In the genomic region with DNA sequence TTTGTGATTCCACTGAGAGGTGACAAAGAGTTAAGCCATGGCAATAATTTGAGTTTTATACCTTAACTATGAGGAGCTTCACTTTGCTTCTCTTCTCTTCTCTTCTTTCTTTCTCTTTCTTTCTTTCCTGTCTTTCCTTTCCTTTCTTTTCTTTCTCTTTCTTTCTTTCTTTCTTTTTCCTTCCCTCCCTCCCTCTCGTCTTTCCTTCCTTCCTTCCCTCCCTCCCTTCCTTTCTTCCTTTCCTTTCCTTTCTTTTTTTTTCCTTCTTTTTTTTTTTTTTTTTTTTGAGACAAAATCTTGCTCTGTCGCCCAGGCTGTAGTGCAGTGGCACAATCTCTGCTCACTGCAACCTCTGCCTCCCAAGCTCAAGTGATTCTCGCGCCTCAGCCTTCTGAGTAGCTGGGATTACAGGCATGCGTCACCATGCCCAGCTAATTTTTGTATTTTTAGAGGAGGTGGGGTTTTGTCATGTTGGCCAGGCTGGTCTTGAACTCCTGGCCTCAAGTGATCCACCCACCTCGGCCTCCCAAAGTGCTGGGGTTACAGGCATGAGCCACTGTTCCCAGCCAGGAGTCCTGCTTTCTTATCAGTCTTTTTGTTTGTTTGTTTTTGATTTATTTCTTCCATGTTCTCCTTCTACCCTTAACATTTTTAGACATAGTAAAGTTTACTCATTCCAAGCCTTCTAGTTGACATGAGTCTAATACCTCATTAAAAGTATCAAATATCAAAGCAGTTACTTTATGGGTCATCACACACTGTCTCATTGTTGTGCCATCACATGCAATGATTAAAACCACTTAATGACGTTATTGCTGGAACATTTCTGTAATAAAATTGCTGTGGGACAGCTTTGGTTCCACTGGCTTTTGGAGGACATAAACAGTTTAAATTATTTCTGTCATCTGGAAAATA, we compare ENCODE assay signal across 15 cellular contexts. TPM values are rescaled to one million over a fixed set of nuclear protein-coding genes. Genes with fewer than 3 reads are reported as not detected.
DNase-seq lines count a peak whose midpoint lies in the region; TF ChIP-seq lines count a peak whose summit lies in the region.
"Had no signal": no experiment of that assay in that cellular context is flagged by ENCODE, and none has a peak within 500 bp of the region (broad histone marks: within the 10 kb centered on the region; RNA-seq: fewer than 3 reads in every experiment).

No MANE protein-coding gene starts in this region.

- in situ Hi-C loops in astrocyte of the spinal cord (cut with HindIII; ENCODE audit: low sequenced_read_pairs), result no loop called here

- peak; percentile 3 for DNase-seq in AG09309 (ENCODE audit: low read depth)
- DNase-seq in astrocyte of the spinal cord (ENCODE audit: low read depth, low spot score), result peak; percentile 12
- DNase-seq in myocyte (ENCODE audit: low read depth), result peak; percentile 58
- no peak for DNase-seq in DMS 273 treated with DMSO at 0.1 percent for 48 hours (lab: John Stamatoyannopoulos, UW)
- no peak for DNase-seq in activated naive CD8-positive, alpha-beta T cell treated with anti-CD3 and anti-CD28 coated beads for 36 hours
- DNase-seq in OCI-M1 (lab: John Stamatoyannopoulos, UW), result no peak
- no peak for DNase-seq in activated T-cell treated with anti-CD3 and anti-CD28 coated beads, Interleukin-2, amount 50 U/mL, for 24 hours
- DNase-seq: AML-193, colonic mucosa, H7, Kasumi-1, NCI-H187 treated with DMSO at 0.1 percent for 48 hours had no signal

- CTCF ChIA-PET in HEK293 (lab: Yijun Ruan, JAX), result interaction anchor here (0.9 kb wide), 1 partner anchor 53 kb away, joined by 3 read pairs; no protein-coding TSS in a partner anchor

- no peak overlapping the region for H3K27ac ChIP-seq in HEK293 (ENCODE audit: extremely low read depth, low read depth, low read length)
- H3K27ac ChIP-seq: colonic mucosa, neural progenitor cell had no signal

- H3K27me3 Mint-ChIP-seq in activated naive CD8-positive, alpha-beta T cell treated with anti-CD3 and anti-CD28 coated beads for 36 hours, result no peaks in the 10 kb centered on the region
- no peaks in the 10 kb centered on the region for H3K27me3 Mint-ChIP-seq in activated T-cell treated with anti-CD3 and anti-CD28 coated beads, Interleukin-2, amount 50 U/mL, for 24 hours
- H3K27me3 Mint-ChIP-seq: stimulated activated naive CD8-positive, alpha-beta T cell treated with anti-CD3 and anti-CD28 coated beads, Interleukin-15, Interleukin-2, amounts not matched to agents 100 ng/mL and 50 ng/mL, for 24 hours had no signal

- peaks cover 14% of the 10 kb centered on the region for H3K36me3 Mint-ChIP-seq in activated naive CD8-positive, alpha-beta T cell treated with anti-CD3 and anti-CD28 coated beads for 36 hours
- H3K36me3 Mint-ChIP-seq in activated T-cell treated with anti-CD3 and anti-CD28 coated beads, Interleukin-2, amount 50 U/mL, for 24 hours (ENCODE audit: low read depth), result peaks cover 33% of the 10 kb centered on the region

- TF ChIP-seq CTCF in AG09309 (IDR thresholded peaks at IDR 0.05; ENCODE audit: control insufficient read depth, insufficient read depth, low read depth, low read length, missing control alignments), result no peak
- TF ChIP-seq CTCF in HEK293 (tag by site-specific recombination; IDR thresholded peaks at IDR 0.05), result no peak
- no peak for TF ChIP-seq CTCF in astrocyte of the spinal cord (IDR thresholded peaks at IDR 0.05; ENCODE audit: low read depth, low read length)

- no peak overlapping the region for H3K27ac Mint-ChIP-seq in activated naive CD8-positive, alpha-beta T cell treated with anti-CD3 and anti-CD28 coated beads for 36 hours
- no peak overlapping the region for H3K27ac Mint-ChIP-seq in activated T-cell treated with anti-CD3 and anti-CD28 coated beads, Interleukin-2, amount 50 U/mL, for 24 hours
- H3K27ac Mint-ChIP-seq: neural progenitor cell; stimulated activated naive CD8-positive, alpha-beta T cell treated with anti-CD3 and anti-CD28 coated beads, Interleukin-15, Interleukin-2, amounts not matched to agents 100 ng/mL and 50 ng/mL, for 24 hours had no signal

- peaks cover 0 to 18% of the 10 kb centered on the region in 2 experiments; a peak in 2 of 3 replicates for H3K36me3 ChIP-seq in HEK293 (ENCODE audit: control insufficient read depth in 2 of 2, insufficient read depth in 1 of 2, low read length in 2 of 2)
- H3K36me3 ChIP-seq: colonic mucosa had no signal

- H3K4me1 Mint-ChIP-seq in activated naive CD8-positive, alpha-beta T cell treated with anti-CD3 and anti-CD28 coated beads for 36 hours, result no peaks in the 10 kb centered on the region
- H3K4me1 Mint-ChIP-seq in activated T-cell treated with anti-CD3 and anti-CD28 coated beads, Interleukin-2, amount 50 U/mL, for 24 hours (ENCODE audit: low read depth), result no peaks in the 10 kb centered on the region
- H3K4me1 Mint-ChIP-seq: neural progenitor cell had no signal

- no peaks in the 10 kb centered on the region for H3K4me1 ChIP-seq in HEK293 (ENCODE audit: control insufficient read depth, insufficient read depth, low read length)
- H3K4me1 ChIP-seq: colonic mucosa, neural progenitor cell had no signal

- POLR2A ChIA-PET in HEK293 (lab: Yijun Ruan, JAX), result no interaction called here

- H3K4me3 ChIP-seq in AG09309 (ENCODE audit: control insufficient read depth, low read depth, low read length) (no peak overlapping the region), HEK293 (ENCODE audit: low read depth, low read length) (no peak overlapping the region), astrocyte of the spinal cord (ENCODE audit: low read depth, low read length) (no peak overlapping the region)
- H3K4me3 ChIP-seq: colonic mucosa, neural progenitor cell had no signal

- no peak overlapping the region for H3K4me3 Mint-ChIP-seq in activated naive CD8-positive, alpha-beta T cell treated with anti-CD3 and anti-CD28 coated beads for 36 hours
- no peak overlapping the region for H3K4me3 Mint-ChIP-seq in activated T-cell treated with anti-CD3 and anti-CD28 coated beads, Interleukin-2, amount 50 U/mL, for 24 hours
- H3K4me3 Mint-ChIP-seq: neural progenitor cell; stimulated activated naive CD8-positive, alpha-beta T cell treated with anti-CD3 and anti-CD28 coated beads, Interleukin-15, Interleukin-2, amounts not matched to agents 100 ng/mL and 50 ng/mL, for 24 hours had no signal

- no peaks in the 10 kb centered on the region for H3K9me3 ChIP-seq in HEK293 (ENCODE audit: control insufficient read depth, insufficient read depth, low read depth, low read length)
- H3K9me3 ChIP-seq: colonic mucosa had no signal

- no peaks in the 10 kb centered on the region for H3K9me3 Mint-ChIP-seq in activated naive CD8-positive, alpha-beta T cell treated with anti-CD3 and anti-CD28 coated beads for 36 hours
- no peaks in the 10 kb centered on the region for H3K9me3 Mint-ChIP-seq in activated T-cell treated with anti-CD3 and anti-CD28 coated beads, Interleukin-2, amount 50 U/mL, for 24 hours
- H3K9me3 Mint-ChIP-seq: neural progenitor cell; stimulated activated naive CD8-positive, alpha-beta T cell treated with anti-CD3 and anti-CD28 coated beads, Interleukin-15, Interleukin-2, amounts not matched to agents 100 ng/mL and 50 ng/mL, for 24 hours had no signal

TF ChIP-seq in HEK293, 187 proteins besides CTCF, POLR2A, EP300 and RAD21 (continues in another document):
- TF ChIP-seq YY2 (tag by site-specific recombination; IDR thresholded peaks at IDR 0.05), result peak; percentile 55; the same call in 1 of the 2 replicates
- peak; percentile 73 for TF ChIP-seq PRDM1 (tag by site-specific recombination; IDR thresholded peaks at IDR 0.05)
- TF ChIP-seq ZNF292 (tag by site-specific recombination; IDR thresholded peaks at IDR 0.05; ENCODE audit: borderline replicate concordance, low read depth), result no peak
- TF ChIP-seq ZNF280D (tag by site-specific recombination; IDR thresholded peaks at IDR 0.05), result peak; percentile 42; the same call in 1 of the 2 replicates
- peak; percentile 78 for TF ChIP-seq GFI1B (tag by site-specific recombination; IDR thresholded peaks at IDR 0.05)
- TF ChIP-seq ZSCAN30 (tag by site-specific recombination; IDR thresholded peaks at IDR 0.05), result no peak
- TF ChIP-seq ZNF138 (tag by site-specific recombination; IDR thresholded peaks at IDR 0.05; ENCODE audit: borderline replicate concordance), result no peak
- peak; percentile 58 for TF ChIP-seq ZNF558 (tag by site-specific recombination; IDR thresholded peaks at IDR 0.05)

RNA-seq across cellular contexts. Expression of gene SLC49A4, which starts 29.9 kb away (rescaled TPM):
- 16.7 and 23.1 TPM in 2 replicates for total RNA-seq in myocyte
- polyA plus RNA-seq in myocyte (2012), result 12.4 TPM
- 1 to 10 TPM; 1.8 TPM for total RNA-seq in activated naive CD8-positive, alpha-beta T cell treated with anti-CD3 and anti-CD28 coated beads for 36 hours

RNA-seq across cellular contexts. Expression of gene HSPBAP1, which starts 31.1 kb away (rescaled TPM):
- total RNA-seq in myocyte, result 5.4 and 7.6 TPM in 2 replicates
- 3.5 TPM for polyA plus RNA-seq in myocyte (2012)
- 1 to 10 TPM; 5.9 to 6.0 TPM for total RNA-seq in activated naive CD8-positive, alpha-beta T cell treated with anti-CD3 and anti-CD28 coated beads for 36 hours

Comparison
In these comparisons a context has a peak if more than half of its experiments do, and no peak if none do; other contexts are left out.
1. DNase-seq: peak in AG09309 (single experiment), astrocyte of the spinal cord (single experiment) and myocyte (single experiment); none in DMS 273 treated with DMSO at 0.1 percent for 48 hours (single experiment), activated naive CD8-positive, alpha-beta T cell treated with anti-CD3 and anti-CD28 coated beads for 36 hours (single experiment), OCI-M1 (single experiment) and activated T-cell treated with anti-CD3 and anti-CD28 coated beads, Interleukin-2, amount 50 U/mL, for 24 hours (single experiment).